22 cellular contexts compared by ENCODE assay signal in the genomic region with DNA sequence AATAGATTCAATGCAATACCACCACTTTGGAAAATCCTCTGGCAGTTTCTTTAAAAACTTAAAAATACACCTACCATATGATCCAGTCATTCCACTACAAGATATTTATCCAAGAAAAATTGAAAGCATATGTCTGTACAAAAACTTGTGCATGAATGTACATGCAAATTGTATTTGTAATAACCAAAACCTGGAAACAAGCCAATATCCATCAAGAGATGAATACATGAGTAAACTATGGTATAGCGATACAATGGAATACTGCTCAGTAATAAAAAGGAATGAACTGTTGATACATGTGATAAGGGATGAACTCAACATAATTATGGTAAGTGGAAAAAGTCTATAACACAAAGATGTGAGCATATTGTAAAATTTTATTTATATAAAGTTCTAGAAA.
"Had no signal": no experiment of that assay in that cellular context is flagged by ENCODE, and none has a peak within 500 bp of the region (broad histone marks: within the 10 kb centered on the region; RNA-seq: fewer than 3 reads in every experiment).

No MANE protein-coding gene starts in this region.

- H3K4me3 Mint-ChIP-seq: activated CD4-positive, alpha-beta memory T cell treated with anti-CD3 and anti-CD28 coated beads, Interleukin-2, amount 10 ng/mL, durations not matched to agents 7 days and 5 days; activated CD4-positive, alpha-beta T cell treated with anti-CD3 and anti-CD28 coated beads, Interleukin-2, amount 10 ng/mL, durations not matched to agents 24 days and 14 days; activated naive CD4-positive, alpha-beta T cell treated with anti-CD3 and anti-CD28 coated beads, Interleukin-2, amount 10 ng/mL, durations not matched to agents 7 days and 5 days; activated T-cell treated with anti-CD3 and anti-CD28 coated beads, Interleukin-2, amount 50 U/mL, for 72 hours; naive thymus-derived CD4-positive, alpha-beta T cell; neural crest cell; stimulated activated effector memory CD8-positive, alpha-beta T cell treated with anti-CD3 and anti-CD28 coated beads, Interleukin-12 subunit alpha, Interleukin-12 subunit beta, amount 100 ng/mL, for 72 hours; stimulated activated naive CD8-positive, alpha-beta T cell treated with anti-CD3 and anti-CD28 coated beads, Interleukin-15, amount 100 ng/mL, for 72 hours; T-helper 17 cell had no signal

- H3K36me3 Mint-ChIP-seq: activated naive CD4-positive, alpha-beta T cell treated with anti-CD3 and anti-CD28 coated beads, Interleukin-2, amount 10 ng/mL, durations not matched to agents 7 days and 5 days; naive thymus-derived CD4-positive, alpha-beta T cell; stimulated activated effector memory CD8-positive, alpha-beta T cell treated with anti-CD3 and anti-CD28 coated beads, Interleukin-12 subunit alpha, Interleukin-12 subunit beta, amount 100 ng/mL, for 72 hours had no signal

- FAIRE-seq: kidney, small intestine had no signal

- ATAC-seq: activated T-cell treated with anti-CD3 and anti-CD28 coated beads, Interleukin-2, amount 50 U/mL, for 72 hours; left lobe of liver; lower lobe of right lung; naive thymus-derived CD4-positive, alpha-beta T cell; sciatic nerve; stimulated activated effector memory CD8-positive, alpha-beta T cell treated with anti-CD3 and anti-CD28 coated beads, Interleukin-12 subunit alpha, Interleukin-12 subunit beta, amount 100 ng/mL, for 72 hours; stimulated activated naive CD8-positive, alpha-beta T cell treated with anti-CD3 and anti-CD28 coated beads, Interleukin-15, amount 100 ng/mL, for 72 hours; T-helper 17 cell had no signal

- H3K4me1 ChIP-seq: lower lobe of right lung, tibial artery had no signal

- H3K4me1 Mint-ChIP-seq: activated CD4-positive, alpha-beta memory T cell treated with anti-CD3 and anti-CD28 coated beads, Interleukin-2, amount 10 ng/mL, durations not matched to agents 7 days and 5 days; activated CD4-positive, alpha-beta T cell treated with anti-CD3 and anti-CD28 coated beads, Interleukin-2, amount 10 ng/mL, durations not matched to agents 24 days and 14 days; activated naive CD4-positive, alpha-beta T cell treated with anti-CD3 and anti-CD28 coated beads, Interleukin-2, amount 10 ng/mL, durations not matched to agents 7 days and 5 days; naive thymus-derived CD4-positive, alpha-beta T cell; neural crest cell; stimulated activated effector memory CD8-positive, alpha-beta T cell treated with anti-CD3 and anti-CD28 coated beads, Interleukin-12 subunit alpha, Interleukin-12 subunit beta, amount 100 ng/mL, for 72 hours; stimulated activated naive CD8-positive, alpha-beta T cell treated with anti-CD3 and anti-CD28 coated beads, Interleukin-15, amount 100 ng/mL, for 72 hours; T-helper 17 cell had no signal

- H3K36me3 ChIP-seq: cardiac muscle cell, lower lobe of right lung, tibial artery had no signal

- H3K27me3 ChIP-seq: cardiac muscle cell, tibial artery had no signal

- H3K27me3 Mint-ChIP-seq: activated CD4-positive, alpha-beta memory T cell treated with anti-CD3 and anti-CD28 coated beads, Interleukin-2, amount 10 ng/mL, durations not matched to agents 7 days and 5 days; activated CD4-positive, alpha-beta T cell treated with anti-CD3 and anti-CD28 coated beads, Interleukin-2, amount 10 ng/mL, durations not matched to agents 24 days and 14 days; activated naive CD4-positive, alpha-beta T cell treated with anti-CD3 and anti-CD28 coated beads, Interleukin-2, amount 10 ng/mL, durations not matched to agents 7 days and 5 days; naive thymus-derived CD4-positive, alpha-beta T cell; stimulated activated naive CD8-positive, alpha-beta T cell treated with anti-CD3 and anti-CD28 coated beads, Interleukin-15, amount 100 ng/mL, for 72 hours; T-helper 17 cell had no signal

- H3K27ac Mint-ChIP-seq: activated CD4-positive, alpha-beta memory T cell treated with anti-CD3 and anti-CD28 coated beads, Interleukin-2, amount 10 ng/mL, durations not matched to agents 7 days and 5 days; activated CD4-positive, alpha-beta T cell treated with anti-CD3 and anti-CD28 coated beads, Interleukin-2, amount 10 ng/mL, durations not matched to agents 24 days and 14 days; activated naive CD4-positive, alpha-beta T cell treated with anti-CD3 and anti-CD28 coated beads, Interleukin-2, amount 10 ng/mL, durations not matched to agents 7 days and 5 days; activated T-cell treated with anti-CD3 and anti-CD28 coated beads, Interleukin-2, amount 50 U/mL, for 72 hours; naive thymus-derived CD4-positive, alpha-beta T cell; stimulated activated effector memory CD8-positive, alpha-beta T cell treated with anti-CD3 and anti-CD28 coated beads, Interleukin-12 subunit alpha, Interleukin-12 subunit beta, amount 100 ng/mL, for 72 hours; stimulated activated naive CD8-positive, alpha-beta T cell treated with anti-CD3 and anti-CD28 coated beads, Interleukin-15, amount 100 ng/mL, for 72 hours; T-helper 17 cell had no signal

- H3K9me3 Mint-ChIP-seq: activated CD4-positive, alpha-beta memory T cell treated with anti-CD3 and anti-CD28 coated beads, Interleukin-2, amount 10 ng/mL, durations not matched to agents 7 days and 5 days; activated CD4-positive, alpha-beta T cell treated with anti-CD3 and anti-CD28 coated beads, Interleukin-2, amount 10 ng/mL, durations not matched to agents 24 days and 14 days; activated naive CD4-positive, alpha-beta T cell treated with anti-CD3 and anti-CD28 coated beads, Interleukin-2, amount 10 ng/mL, durations not matched to agents 7 days and 5 days; activated T-cell treated with anti-CD3 and anti-CD28 coated beads, Interleukin-2, amount 50 U/mL, for 72 hours; neural crest cell; stimulated activated naive CD8-positive, alpha-beta T cell treated with anti-CD3 and anti-CD28 coated beads, Interleukin-15, amount 100 ng/mL, for 72 hours had no signal

- H3K9me3 ChIP-seq: lower lobe of right lung, tibial artery had no signal

- H3K4me3 ChIP-seq: cardiac muscle cell, lower lobe of right lung, tibial artery had no signal

- DNase-seq: activated CD4-positive, alpha-beta memory T cell treated with anti-CD3 and anti-CD28 coated beads, Interleukin-2, amount 10 ng/mL, durations not matched to agents 7 days and 5 days; activated CD4-positive, alpha-beta T cell treated with anti-CD3 and anti-CD28 coated beads, Interleukin-2, amount 10 ng/mL, durations not matched to agents 24 days and 14 days; activated CD4-positive, CD25-positive, alpha-beta regulatory T cell; activated effector memory CD4-positive, alpha-beta T cell treated with anti-CD3 and anti-CD28 coated beads, Interleukin-2, amount 50 U/mL, for 16 hours; activated naive CD4-positive, alpha-beta T cell treated with anti-CD3 and anti-CD28 coated beads, Interleukin-2, amount 10 ng/mL, durations not matched to agents 7 days and 5 days; activated T-cell treated with anti-CD3 and anti-CD28 coated beads, Interleukin-2, amount 50 U/mL, for 72 hours; amygdala; cortex of kidney; erythroblast; kidney; lower lobe of right lung; naive thymus-derived CD4-positive, alpha-beta T cell; small intestine; stimulated activated CD4-positive, alpha-beta T cell treated with anti-CD3 and anti-CD28 coated beads, Interleukin-2, amount 100 ng/mL, for 24 hours; stimulated activated naive CD8-positive, alpha-beta T cell treated with anti-CD3 and anti-CD28 coated beads, Interleukin-15, amount 100 ng/mL, for 72 hours; T-helper 17 cell; tibial artery had no signal

- H3K27ac ChIP-seq: cardiac muscle cell, lower lobe of right lung, tibial artery had no signal
